In the genomic region with DNA sequence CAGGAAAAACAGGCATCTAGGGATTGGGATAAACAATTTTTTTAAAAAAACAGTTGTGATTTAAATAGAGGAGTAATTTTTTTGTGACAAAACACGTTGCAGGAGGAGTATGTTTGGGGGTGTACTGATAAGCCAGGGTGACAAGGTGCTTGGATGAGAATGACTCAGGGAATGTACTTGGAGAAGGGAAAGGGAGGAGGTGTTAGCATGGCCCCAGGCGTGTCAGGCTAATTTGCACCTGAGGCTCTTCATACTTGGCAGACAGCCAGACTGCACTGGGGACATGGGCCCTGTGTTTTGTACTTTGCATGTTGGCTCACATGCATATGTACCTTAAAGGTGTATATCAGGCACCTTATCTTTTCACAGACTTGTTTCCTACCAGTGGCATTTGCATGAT, we compare ENCODE assay signal across 12 cellular contexts. TPM values are rescaled to one million over a fixed set of nuclear protein-coding genes. Genes with fewer than 3 reads are reported as not detected.
DNase-seq lines count a peak whose midpoint lies in the region; ATAC-seq and TF ChIP-seq lines count a peak whose summit lies in the region.
"Had no signal": no experiment of that assay in that cellular context is flagged by ENCODE, and none has a peak within 500 bp of the region (broad histone marks: within the 10 kb centered on the region; RNA-seq: fewer than 3 reads in every experiment).

No MANE protein-coding gene starts in this region.

- H3K4me1 Mint-ChIP-seq in CD8-positive, alpha-beta T cell (ENCODE audit: low read depth): peaks cover 52% of the 10 kb centered on the region

- DNase-seq in NCI-H1436 (lab: John Stamatoyannopoulos, UW) (peak; percentile 55), NCI-H1436 treated with DMSO at 0.1 percent for 48 hours (lab: John Stamatoyannopoulos, UW) (no peak), NCI-H1105 treated with DMSO at 0.1 percent for 48 hours (lab: John Stamatoyannopoulos, UW) (peak; percentile 66), RWPE1 (ENCODE audit: low spot score) (peak; percentile 46), left lung (no peak), amygdala (lab: John Stamatoyannopoulos, UW) (no peak)
- DNase-seq in CD8-positive, alpha-beta T cell: no peak
- DNase-seq: body of pancreas; NCI-H1694 treated with DMSO at 0.1 percent for 48 hours; SJCRH30; stimulated activated CD4-positive, alpha-beta T cell treated with anti-CD3 and anti-CD28 coated beads, Interleukin-12 subunit alpha, Interleukin-12 subunit beta, amount 100 ng/mL, for 4 hours had no signal

- no peaks in the 10 kb centered on the region for H3K4me1 ChIP-seq in left lung
- peaks cover 16% of the 10 kb centered on the region for H3K4me1 ChIP-seq in CD8-positive, alpha-beta T cell (ENCODE audit: insufficient read depth, low read length)
- H3K4me1 ChIP-seq: body of pancreas, SJCRH30 had no signal

- H3K9me3 ChIP-seq in left lung: no peaks in the 10 kb centered on the region
- no peaks in the 10 kb centered on the region for H3K9me3 ChIP-seq in CD8-positive, alpha-beta T cell (ENCODE audit: low read length)
- H3K9me3 ChIP-seq: body of pancreas, SJCRH30 had no signal

- H3K27me3 ChIP-seq in left lung: no peaks in the 10 kb centered on the region
- H3K27me3 ChIP-seq in CD8-positive, alpha-beta T cell (ENCODE audit: insufficient read depth, low read length): no peaks in the 10 kb centered on the region
- H3K27me3 ChIP-seq: body of pancreas, SJCRH30 had no signal

- H3K27me3 Mint-ChIP-seq in CD8-positive, alpha-beta T cell (ENCODE audit: low read depth): no peaks in the 10 kb centered on the region

- H3K27ac Mint-ChIP-seq in CD8-positive, alpha-beta T cell: no peak overlapping the region

- peak; percentile 85 for ATAC-seq in left lung
- no peak for ATAC-seq in CD8-positive, alpha-beta T cell
- no peak for ATAC-seq in GM18868 (IDR thresholded peaks at IDR 0.05; ENCODE audit: unreplicated experiment)
- ATAC-seq: body of pancreas had no signal

- H3K9me3 Mint-ChIP-seq in CD8-positive, alpha-beta T cell: no peaks in the 10 kb centered on the region

- peaks cover 6 to 92% of the 10 kb centered on the region in 2 donors for H3K36me3 ChIP-seq in left lung
- H3K36me3 ChIP-seq in CD8-positive, alpha-beta T cell (ENCODE audit: insufficient read depth, low read length): peaks cover 58% of the 10 kb centered on the region

- H3K4me3 ChIP-seq in left lung: no peak overlapping the region
- no peak overlapping the region for H3K4me3 ChIP-seq in CD8-positive, alpha-beta T cell (ENCODE audit: low read depth, low read length)
- H3K4me3 ChIP-seq: body of pancreas, SJCRH30 had no signal

- POLR2A ChIA-PET in RWPE1 (lab: Yijun Ruan, JAX; ENCODE audit: low non-redundant PET): no interaction called here
- POLR2A ChIA-PET in CD8-positive, alpha-beta T cell (lab: Charles Lee): no interaction called here

- H3K4me3 Mint-ChIP-seq in CD8-positive, alpha-beta T cell: no peak overlapping the region

- no peak overlapping the region; the same call in 1 of the 2 replicates for H3K27ac ChIP-seq in RWPE1
- no peak overlapping the region for H3K27ac ChIP-seq in left lung
- no peak overlapping the region for H3K27ac ChIP-seq in CD8-positive, alpha-beta T cell (ENCODE audit: low read depth, low read length)
- H3K27ac ChIP-seq: body of pancreas, SJCRH30 had no signal

- TF ChIP-seq CTCF in RWPE1 (conservative IDR thresholded peaks at IDR 0.05; ENCODE audit: low read depth): no peak
- no peak for TF ChIP-seq CTCF in left lung (IDR thresholded peaks at IDR 0.05)
- TF ChIP-seq CTCF in CD8-positive, alpha-beta T cell (IDR thresholded peaks at IDR 0.05): no peak

- intact Hi-C loops in left lung (cut with DNase I): no loop called here
- intact Hi-C loops in CD8-positive, alpha-beta T cell (cut with DNase I, micrococcal nuclease): no loop called here

- CTCF ChIA-PET in RWPE1 (lab: Yijun Ruan, JAX): no interaction called here
- CTCF ChIA-PET in CD8-positive, alpha-beta T cell (lab: Charles Lee): no interaction called here

- peaks cover 83% of the 10 kb centered on the region for H3K36me3 Mint-ChIP-seq in CD8-positive, alpha-beta T cell

RNA-seq across cellular contexts. Expression of a gene that starts 22.8 kb away (rescaled TPM):
- 10 to 100 TPM; 39.4 to 47.8 TPM for total RNA-seq in left lung
- 10 to 100 TPM; 44.2 to 53.5 TPM for total RNA-seq in CD8-positive, alpha-beta T cell

Comparison
In these comparisons a context has a peak if more than half of its experiments do, and no peak if none do; other contexts are left out.
1. DNase-seq: peak in NCI-H1436 (single experiment), NCI-H1105 treated with DMSO at 0.1 percent for 48 hours (single experiment) and RWPE1 (single experiment); none in NCI-H1436 treated with DMSO at 0.1 percent for 48 hours (single experiment), left lung (0 of 2), CD8-positive, alpha-beta T cell (0 of 7) and amygdala (0 of 56).